8 cellular contexts compared by ENCODE assay signal in genomic region chr4:52712172-52712990, GRCh38. TPM values are rescaled to one million over a fixed set of nuclear protein-coding genes. Genes with fewer than 3 reads are reported as not detected.
DNase-seq lines count a peak whose midpoint lies in the region; ATAC-seq and TF ChIP-seq lines count a peak whose summit lies in the region.

No MANE protein-coding gene starts in this region.

- peak overlapping the region; percentile 89 for H3K9ac ChIP-seq in smooth muscle cell (ENCODE audit: low read depth)

- H3K36me3 Mint-ChIP-seq in WTC11, result peaks cover 43% of the 10 kb centered on the region

- TF ChIP-seq CTCF in AG04449 (IDR thresholded peaks at IDR 0.05; ENCODE audit: insufficient read depth, low read length, missing control alignments) (no peak), WTC11 (IDR thresholded peaks at IDR 0.05) (no peak), cardiac fibroblast (IDR thresholded peaks at IDR 0.05; ENCODE audit: low read depth, low read length) (no peak), smooth muscle cell (IDR thresholded peaks at IDR 0.05; ENCODE audit: borderline replicate concordance, insufficient read depth, poor library complexity, severe bottlenecking) (no peak)

- H3F3A ChIP-seq in smooth muscle cell (ENCODE audit: low read depth), result peaks cover 3% of the 10 kb centered on the region

- no peaks in the 10 kb centered on the region for H3K9me3 Mint-ChIP-seq in WTC11

- peak overlapping the region; percentile 96 for H3K27ac Mint-ChIP-seq in WTC11

- no peaks in the 10 kb centered on the region for H3K36me3 ChIP-seq in smooth muscle cell (ENCODE audit: low read depth)

- H3K4me1 ChIP-seq in smooth muscle cell (ENCODE audit: low read depth), result peaks cover 17% of the 10 kb centered on the region

- ATAC-seq in GM18873 (IDR thresholded peaks at IDR 0.05; ENCODE audit: low FRiP score, unreplicated experiment) (peak; percentile 88), HG03135 (IDR thresholded peaks at IDR 0.05; ENCODE audit: unreplicated experiment) (peak; percentile 95), WTC11 (peak; percentile 95)

- H3K27me3 ChIP-seq in smooth muscle cell (ENCODE audit: low read depth), result no peaks in the 10 kb centered on the region

- peaks cover 16% of the 10 kb centered on the region for H3K79me2 ChIP-seq in smooth muscle cell (ENCODE audit: low read depth)

- H3K9me3 ChIP-seq in smooth muscle cell (replicated peaks; ENCODE audit: low read depth), result no peaks in the 10 kb centered on the region

- peak overlapping the region; percentile 96 for H3K4me2 ChIP-seq in smooth muscle cell

- peak overlapping the region; percentile 86 for H3K27ac ChIP-seq in smooth muscle cell (ENCODE audit: low read depth)

- POLR2A ChIA-PET in AG04449 (lab: Yijun Ruan, JAX), result interaction anchor here (0.6 to 3.1 kb wide), 13 partner anchors 9 to 1150 kb away, joined by 3 to 41 read pairs (median 4); partner anchors contain the start of gene USP46
- POLR2A ChIA-PET in WTC11 (lab: Charles Lee), result interaction anchor here (0.6 to 2.7 kb wide), 24 partner anchors 8 to 206 kb away, joined by 3 to 32 read pairs (median 3); partner anchors contain the start of gene USP46

- H3K4me3 ChIP-seq in AG04449 (ENCODE audit: low read depth, low read length) (peak overlapping the region; percentile 86), cardiac fibroblast (replicated peaks in 1 of 2; ENCODE audit: low read depth in 2 of 2, low read length in 2 of 2) (peak overlapping the region; percentile 74 to 88), smooth muscle cell (peak overlapping the region; percentile 76)

- H3K4me3 Mint-ChIP-seq in WTC11, result peak overlapping the region; percentile 88

- WGBS in smooth muscle cell (ENCODE audit: low lambda C conversion rate), result 2% methylated on average over 57 of the region's 86 CpGs

- no peaks in the 10 kb centered on the region for H3K27me3 Mint-ChIP-seq in WTC11 (ENCODE audit: low read depth)

- H2AFZ ChIP-seq in smooth muscle cell (ENCODE audit: low read depth), result peak overlapping the region; percentile 64

- peaks cover 25% of the 10 kb centered on the region for H4K20me1 ChIP-seq in smooth muscle cell (ENCODE audit: low read depth)

- peak; percentile 52 for DNase-seq in AG04449 (ENCODE audit: low read depth, low spot score)
- peak; percentile 93 for DNase-seq in NCI-H2196 (lab: John Stamatoyannopoulos, UW; ENCODE audit: unreplicated experiment)
- peak; percentile 99 for DNase-seq in WTC11 (ENCODE audit: low spot score)
- DNase-seq in cardiac fibroblast (ENCODE audit: low read depth in 2 of 2), result peak; percentile 95 to 97
- peak; percentile 99 for DNase-seq in iPS-NIHi7 (ENCODE audit: extremely low spot score)
- DNase-seq in smooth muscle cell (lab: John Stamatoyannopoulos, UW; ENCODE audit: unreplicated experiment), result peak; percentile 87

- H3K4me1 Mint-ChIP-seq in WTC11, result peaks cover 44% of the 10 kb centered on the region

- CTCF ChIA-PET in AG04449 (lab: Yijun Ruan, JAX) (interaction anchor here (0.9 to 3.4 kb wide), 5 partner anchors 9 to 270 kb away, joined by 3 to 31 read pairs (median 4); no protein-coding TSS in a partner anchor), WTC11 (lab: Charles Lee) (interaction anchor here (0.6 to 2.0 kb wide), 13 partner anchors 41 to 1520 kb away, joined by 3 to 10 read pairs (median 3); no protein-coding TSS in a partner anchor)

TF ChIP-seq in WTC11, 78 proteins besides CTCF, POLR2A, EP300 and RAD21 (continues in another document):
- TF ChIP-seq ZNF232 (CRISPR knock-in tag; IDR thresholded peaks at IDR 0.05), result peak; percentile 51; the same call in 1 of the 2 replicates
- 0 out of 2 replicates have a peak, but pooled peaks have one; percentile 77 for TF ChIP-seq JUN (CRISPR knock-in tag; IDR thresholded peaks at IDR 0.05)
- TF ChIP-seq IRF2 (CRISPR knock-in tag; IDR thresholded peaks at IDR 0.05; ENCODE audit: borderline replicate concordance, low read depth), result no peak
- TF ChIP-seq ZNF396 (CRISPR knock-in tag; IDR thresholded peaks at IDR 0.05; ENCODE audit: borderline replicate concordance), result no peak
- no peak for TF ChIP-seq EMX1 (CRISPR knock-in tag; IDR thresholded peaks at IDR 0.05)
- TF ChIP-seq TEAD4 (CRISPR knock-in tag; IDR thresholded peaks at IDR 0.05), result peak; percentile 30; the same call in 1 of the 2 replicates
- TF ChIP-seq, protein P1, sequence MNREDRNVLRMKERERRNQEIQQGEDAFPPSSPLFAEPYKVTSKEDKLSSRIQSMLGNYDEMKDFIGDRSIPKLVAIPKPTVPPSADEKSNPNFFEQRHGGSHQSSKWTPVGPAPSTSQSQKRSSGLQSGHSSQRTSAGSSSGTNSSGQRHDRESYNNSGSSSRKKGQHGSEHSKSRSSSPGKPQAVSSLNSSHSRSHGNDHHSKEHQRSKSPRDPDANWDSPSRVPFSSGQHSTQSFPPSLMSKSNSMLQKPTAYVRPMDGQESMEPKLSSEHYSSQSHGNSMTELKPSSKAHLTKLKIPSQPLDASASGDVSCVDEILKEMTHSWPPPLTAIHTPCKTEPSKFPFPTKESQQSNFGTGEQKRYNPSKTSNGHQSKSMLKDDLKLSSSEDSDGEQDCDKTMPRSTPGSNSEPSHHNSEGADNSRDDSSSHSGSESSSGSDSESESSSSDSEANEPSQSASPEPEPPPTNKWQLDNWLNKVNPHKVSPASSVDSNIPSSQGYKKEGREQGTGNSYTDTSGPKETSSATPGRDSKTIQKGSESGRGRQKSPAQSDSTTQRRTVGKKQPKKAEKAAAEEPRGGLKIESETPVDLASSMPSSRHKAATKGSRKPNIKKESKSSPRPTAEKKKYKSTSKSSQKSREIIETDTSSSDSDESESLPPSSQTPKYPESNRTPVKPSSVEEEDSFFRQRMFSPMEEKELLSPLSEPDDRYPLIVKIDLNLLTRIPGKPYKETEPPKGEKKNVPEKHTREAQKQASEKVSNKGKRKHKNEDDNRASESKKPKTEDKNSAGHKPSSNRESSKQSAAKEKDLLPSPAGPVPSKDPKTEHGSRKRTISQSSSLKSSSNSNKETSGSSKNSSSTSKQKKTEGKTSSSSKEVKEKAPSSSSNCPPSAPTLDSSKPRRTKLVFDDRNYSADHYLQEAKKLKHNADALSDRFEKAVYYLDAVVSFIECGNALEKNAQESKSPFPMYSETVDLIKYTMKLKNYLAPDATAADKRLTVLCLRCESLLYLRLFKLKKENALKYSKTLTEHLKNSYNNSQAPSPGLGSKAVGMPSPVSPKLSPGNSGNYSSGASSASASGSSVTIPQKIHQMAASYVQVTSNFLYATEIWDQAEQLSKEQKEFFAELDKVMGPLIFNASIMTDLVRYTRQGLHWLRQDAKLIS (CRISPR knock-in tag; IDR thresholded peaks at IDR 0.05; ENCODE audit: borderline replicate concordance), result peak; percentile 93
- no peak; the same call in 1 of the 2 replicates for TF ChIP-seq CREM (CRISPR knock-in tag; IDR thresholded peaks at IDR 0.05)
- TF ChIP-seq ZNF281 (CRISPR knock-in tag; IDR thresholded peaks at IDR 0.05), result 0 out of 2 replicates have a peak, but pooled peaks have one; percentile 19
- TF ChIP-seq, protein P2, sequence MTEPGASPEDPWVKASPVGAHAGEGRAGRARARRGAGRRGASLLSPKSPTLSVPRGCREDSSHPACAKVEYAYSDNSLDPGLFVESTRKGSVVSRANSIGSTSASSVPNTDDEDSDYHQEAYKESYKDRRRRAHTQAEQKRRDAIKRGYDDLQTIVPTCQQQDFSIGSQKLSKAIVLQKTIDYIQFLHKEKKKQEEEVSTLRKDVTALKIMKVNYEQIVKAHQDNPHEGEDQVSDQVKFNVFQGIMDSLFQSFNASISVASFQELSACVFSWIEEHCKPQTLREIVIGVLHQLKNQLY (CRISPR knock-in tag; IDR thresholded peaks at IDR 0.05), result no peak
- TF ChIP-seq HMGA2 (CRISPR knock-in tag; IDR thresholded peaks at IDR 0.05), result no peak
- TF ChIP-seq TP53 (CRISPR knock-in tag; IDR thresholded peaks at IDR 0.05), result peak; percentile 87; the same call in 1 of the 2 replicates
- TF ChIP-seq, protein P3, sequence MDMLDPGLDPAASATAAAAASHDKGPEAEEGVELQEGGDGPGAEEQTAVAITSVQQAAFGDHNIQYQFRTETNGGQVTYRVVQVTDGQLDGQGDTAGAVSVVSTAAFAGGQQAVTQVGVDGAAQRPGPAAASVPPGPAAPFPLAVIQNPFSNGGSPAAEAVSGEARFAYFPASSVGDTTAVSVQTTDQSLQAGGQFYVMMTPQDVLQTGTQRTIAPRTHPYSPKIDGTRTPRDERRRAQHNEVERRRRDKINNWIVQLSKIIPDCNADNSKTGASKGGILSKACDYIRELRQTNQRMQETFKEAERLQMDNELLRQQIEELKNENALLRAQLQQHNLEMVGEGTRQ (CRISPR knock-in tag; IDR thresholded peaks at IDR 0.05), result no peak; the same call in 1 of the 2 replicates

RNA-seq across cellular contexts. Expression of gene ERVMER34-1, which starts 38.8 kb away (rescaled TPM):
- total RNA-seq in WTC11 (2021), result 14.6 to 27.8 TPM (median 24.0 TPM) in 3 replicates
- total RNA-seq in smooth muscle cell, result 3.4 and 4.1 TPM in 2 replicates
- 0.71 and 1.5 TPM in 2 replicates for polyA plus RNA-seq in smooth muscle cell

RNA-seq across cellular contexts. Expression of gene USP46, which starts 53.3 kb away (rescaled TPM):
- total RNA-seq in WTC11 (2021) (48.1 to 54.1 TPM (median 49.5 TPM) in 3 replicates), smooth muscle cell (30.4 and 31.8 TPM in 2 replicates)
- 17.2 and 21.7 TPM in 2 replicates for polyA plus RNA-seq in smooth muscle cell

Comparison
In these comparisons a context has a peak if more than half of its experiments do, and no peak if none do; other contexts are left out.
1. Peak in every context shown above with its lines: DNase-seq, ATAC-seq, H3K4me3 ChIP-seq and H3K27ac ChIP-seq.